Comparison of ENCODE assay signal across 7 cellular contexts in genomic region chr11:73376168-73376802, GRCh38. TPM values are rescaled to one million over a fixed set of nuclear protein-coding genes. Genes with fewer than 3 reads are reported as not detected.
DNase-seq lines count a peak whose midpoint lies in the region; ATAC-seq and TF ChIP-seq lines count a peak whose summit lies in the region.

A gene with protein sequence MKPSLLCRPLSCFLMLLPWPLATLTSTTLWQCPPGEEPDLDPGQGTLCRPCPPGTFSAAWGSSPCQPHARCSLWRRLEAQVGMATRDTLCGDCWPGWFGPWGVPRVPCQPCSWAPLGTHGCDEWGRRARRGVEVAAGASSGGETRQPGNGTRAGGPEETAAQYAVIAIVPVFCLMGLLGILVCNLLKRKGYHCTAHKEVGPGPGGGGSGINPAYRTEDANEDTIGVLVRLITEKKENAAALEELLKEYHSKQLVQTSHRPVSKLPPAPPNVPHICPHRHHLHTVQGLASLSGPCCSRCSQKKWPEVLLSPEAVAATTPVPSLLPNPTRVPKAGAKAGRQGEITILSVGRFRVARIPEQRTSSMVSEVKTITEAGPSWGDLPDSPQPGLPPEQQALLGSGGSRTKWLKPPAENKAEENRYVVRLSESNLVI (plus strand): TSS chr11:73376399. CDS start chr11:73389137, 12,738 bp downstream.

- H3K36me3 Mint-ChIP-seq in T-helper 2 cell treated with Interferon-gamma antibody and Interleukin-4, amounts not matched to agents 5 μg/mL and 100 μg/mL, for 36 hours (ENCODE audit: low read depth), result peaks cover 6% of the 10 kb centered on the region

- peaks cover 0 to 8% of the 10 kb centered on the region in 2 donors for H3K4me1 ChIP-seq in ascending aorta

- no peaks in the 10 kb centered on the region for H3K9me3 Mint-ChIP-seq in T-helper 2 cell treated with Interferon-gamma antibody and Interleukin-4, amounts not matched to agents 5 μg/mL and 100 μg/mL, for 36 hours

- intact Hi-C loops in ascending aorta (cut with DNase I), result loop anchor here (1.0 to 10.0 kb wide), 5 partner anchors 17 to 651 kb away; partner anchors contain the start of gene RAB6A

- peak; percentile 80 for ATAC-seq in GM18502 (IDR thresholded peaks at IDR 0.05; ENCODE audit: poor library complexity, unreplicated experiment)
- peak; percentile 71 for ATAC-seq in HG02884 (IDR thresholded peaks at IDR 0.05; ENCODE audit: unreplicated experiment)

- peak; percentile 70 for DNase-seq in NCI-H146 treated with DMSO at 0.1 percent for 48 hours (lab: John Stamatoyannopoulos, UW; ENCODE audit: unreplicated experiment)
- peak; percentile 95 for DNase-seq in T-helper 2 cell treated with Interferon-gamma antibody and Interleukin-4, amounts not matched to agents 5 μg/mL and 100 μg/mL, for 36 hours (ENCODE audit: low spot score)
- peak; percentile 50 to 93 for DNase-seq in ascending aorta (ENCODE audit: low spot score in 2 of 2)
- DNase-seq in hepatic stellate cell (ENCODE audit: low spot score), result peak; percentile 97
- DNase-seq in retina, result peak; percentile 95

- peaks cover 29% of the 10 kb centered on the region for H3K4me1 Mint-ChIP-seq in T-helper 2 cell treated with Interferon-gamma antibody and Interleukin-4, amounts not matched to agents 5 μg/mL and 100 μg/mL, for 36 hours (ENCODE audit: low read depth)

- peak within 1 kb of the TSS; percentile 73 to 79 for H3K4me3 ChIP-seq in ascending aorta

- TF ChIP-seq CTCF in ascending aorta (IDR thresholded peaks at IDR 0.05), result peak; percentile 86 to 94 (median 89)

- H3K27ac ChIP-seq in ascending aorta, result peak within 1 kb of the TSS; percentile 88 to 92

- H3K27me3 ChIP-seq in ascending aorta, result no peaks in the 10 kb centered on the region

- no peaks in the 10 kb centered on the region for H3K36me3 ChIP-seq in ascending aorta

- H3K4me3 Mint-ChIP-seq in T-helper 2 cell treated with Interferon-gamma antibody and Interleukin-4, amounts not matched to agents 5 μg/mL and 100 μg/mL, for 36 hours, result peak within 1 kb of the TSS; percentile 100

- peak within 1 kb of the TSS; percentile 100 for H3K27ac Mint-ChIP-seq in T-helper 2 cell treated with Interferon-gamma antibody and Interleukin-4, amounts not matched to agents 5 μg/mL and 100 μg/mL, for 36 hours

- H3K27me3 Mint-ChIP-seq in T-helper 2 cell treated with Interferon-gamma antibody and Interleukin-4, amounts not matched to agents 5 μg/mL and 100 μg/mL, for 36 hours (ENCODE audit: low read depth), result no peaks in the 10 kb centered on the region

- H3K9me3 ChIP-seq in ascending aorta, result no peaks in the 10 kb centered on the region

RNA-seq across cellular contexts. Expression of the gene that starts here (rescaled TPM):
- 25.7 TPM for total RNA-seq in ascending aorta

Comparison
In these comparisons a context has a peak if more than half of its experiments do, and no peak if none do; other contexts are left out.
1. Peak in every context shown above with its lines: DNase-seq, ATAC-seq, H3K4me3 ChIP-seq and H3K27ac ChIP-seq.